In the genomic region with DNA sequence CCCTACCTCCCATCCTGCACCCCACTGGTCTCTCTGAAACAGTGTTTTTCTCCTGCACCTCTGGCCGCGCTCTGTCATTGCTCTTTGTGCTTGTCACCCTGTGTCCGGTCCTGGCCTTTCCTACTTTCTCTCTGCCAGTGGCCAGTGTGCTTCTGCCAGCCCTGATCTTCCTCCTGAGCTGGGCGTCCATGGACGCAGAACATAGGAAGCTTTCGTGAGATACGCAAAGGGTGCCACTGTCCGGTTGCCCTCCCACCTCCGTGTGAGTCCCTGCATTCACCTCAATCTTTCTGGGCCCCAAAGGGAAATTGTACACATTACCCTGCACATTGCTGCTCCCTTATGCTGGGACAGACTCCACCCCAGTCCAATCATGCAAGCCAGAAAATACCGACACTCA, we compare ENCODE assay signal across 28 cellular contexts.
"Had no signal": no experiment of that assay in that cellular context is flagged by ENCODE, and none has a peak within 500 bp of the region (broad histone marks: within the 10 kb centered on the region; RNA-seq: fewer than 3 reads in every experiment).

No MANE protein-coding gene starts in this region.

- H3K4me3 ChIP-seq: heart right ventricle, hepatocyte, lower lobe of right lung, neural progenitor cell, ovary, prostate gland, smooth muscle cell, suprapubic skin, thoracic aorta, tibial artery, uterus had no signal

- ATAC-seq: heart right ventricle; left cardiac atrium; left lobe of liver; lower lobe of right lung; natural killer cell; right cardiac atrium; stimulated activated memory B cell treated with anti-CD40 and anti-IgM and Interleukin-4, amounts not matched to agents 10 μg/mL and 1 μg/mL and 100 μg/mL, for 72 hours; stimulated activated naive CD8-positive, alpha-beta T cell treated with anti-CD3 and anti-CD28 coated beads, Interleukin-15, Interleukin-2, amounts not matched to agents 100 U/mL and 50 U/mL, for 24 hours had no signal

- DNase-seq: heart right ventricle; islet precursor cell; kidney glomerular epithelial cell; left cardiac atrium; lower lobe of right lung; mammary epithelial cell; mesenchymal stem cell; naive B cell; natural killer cell; nephron progenitor cell; ovary; retina; right cardiac atrium; stimulated activated CD4-positive, alpha-beta T cell treated with anti-CD3 and anti-CD28 coated beads, Interleukin-1b, Interleukin-23, amount 100 ng/mL, for 48 hours; stimulated activated CD4-positive, alpha-beta T cell treated with anti-CD3 and anti-CD28 coated beads, Interleukin-2, amount 100 ng/mL, for 48 hours; stimulated activated CD4-positive, alpha-beta T cell treated with anti-CD3 and anti-CD28 coated beads, Interleukin-4, amount 100 ng/mL, for 4 hours; stimulated activated CD8-positive, alpha-beta memory T cell treated with anti-CD3 and anti-CD28 coated beads, Interleukin-4, amount 100 ng/mL, for 48 hours; stimulated activated naive CD8-positive, alpha-beta T cell treated with anti-CD3 and anti-CD28 coated beads, Interleukin-15, Interleukin-2, amounts not matched to agents 100 U/mL and 50 U/mL, for 24 hours; tibial artery; uterus had no signal

- H3K27me3 ChIP-seq: neural progenitor cell, ovary, tibial artery, uterus had no signal

- H3K9ac ChIP-seq: neural progenitor cell had no signal

- H2AFZ ChIP-seq: hepatocyte, neural progenitor cell had no signal

- H3K4me2 ChIP-seq: hepatocyte, neural progenitor cell, smooth muscle cell had no signal

- H3K4me1 ChIP-seq: heart right ventricle, lower lobe of right lung, neural progenitor cell, prostate gland, suprapubic skin, tibial artery, uterus had no signal

- H3K36me3 ChIP-seq: heart right ventricle, lower lobe of right lung, neural progenitor cell, ovary, prostate gland, suprapubic skin, thoracic aorta, tibial artery, uterus had no signal

- H3K27ac ChIP-seq: heart right ventricle, hepatocyte, lower lobe of right lung, neural progenitor cell, ovary, prostate gland, suprapubic skin, thoracic aorta, tibial artery, uterus had no signal

- H3K9me3 ChIP-seq: heart right ventricle, lower lobe of right lung, ovary, prostate gland, suprapubic skin, thoracic aorta, tibial artery, uterus had no signal
